Comparison of ENCODE assay signal across 8 cellular contexts in the genomic region with DNA sequence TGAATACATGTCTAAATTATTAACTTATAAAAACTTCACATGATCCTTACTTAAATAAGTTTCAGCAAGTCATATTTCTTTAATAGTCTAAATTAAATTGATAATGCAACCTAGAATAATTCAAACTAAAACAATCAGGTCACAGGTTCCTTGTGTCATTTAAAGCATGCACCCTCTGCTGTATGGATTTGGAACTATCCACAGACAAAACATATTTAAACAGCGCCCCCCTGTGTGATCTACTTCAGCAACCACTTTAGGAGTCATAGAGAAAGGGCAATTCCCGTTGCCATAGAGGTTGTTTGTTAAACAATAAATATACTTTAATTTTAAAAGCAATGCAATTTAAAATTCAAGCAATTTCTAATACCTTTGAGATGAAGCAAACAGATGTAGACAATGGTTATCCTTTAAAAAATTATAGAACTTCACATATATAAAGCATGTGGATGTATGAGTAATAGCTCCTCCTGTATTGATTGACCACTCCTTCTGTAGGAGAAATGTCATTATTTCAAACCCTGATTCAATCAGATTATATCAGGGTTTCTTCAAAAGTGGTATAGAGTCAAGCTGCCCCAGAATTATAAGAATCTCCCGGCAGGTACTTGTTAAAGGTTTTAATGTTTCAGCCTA. TPM values are rescaled to one million over a fixed set of nuclear protein-coding genes. Genes with fewer than 3 reads are reported as not detected.
DNase-seq lines count a peak whose midpoint lies in the region; ATAC-seq and TF ChIP-seq lines count a peak whose summit lies in the region.

No MANE protein-coding gene starts in this region.

- H3K27me3 ChIP-seq in GM23338 (ENCODE audit: insufficient read depth) = no peaks in the 10 kb centered on the region
- peaks cover 35% of the 10 kb centered on the region for H3K27me3 ChIP-seq in PC-3 (ENCODE audit: low read length)
- no peaks in the 10 kb centered on the region for H3K27me3 ChIP-seq in endocrine pancreas (ENCODE audit: control insufficient read depth, insufficient read depth, low read length)

- ATAC-seq in GM23338 (peak; percentile 82), PC-3 (peak; percentile 86), mucosa of descending colon (peak; percentile 86)

- H3K9me2 ChIP-seq in GM23338 (ENCODE audit: insufficient read depth) (no peaks in the 10 kb centered on the region), PC-3 (replicated peaks; ENCODE audit: low read length) (no peaks in the 10 kb centered on the region)

- TF ChIP-seq EP300 in Ishikawa (IDR thresholded peaks at IDR 0.05; ENCODE audit: borderline replicate concordance) = no peak

- H3F3A ChIP-seq in GM23338 (replicated peaks; ENCODE audit: low read depth) (no peaks in the 10 kb centered on the region), PC-3 (ENCODE audit: low read length, unreplicated experiment) (no peaks in the 10 kb centered on the region)

- H3K4me1 ChIP-seq in GM23338 (ENCODE audit: insufficient read depth) (no peaks in the 10 kb centered on the region), PC-3 (ENCODE audit: insufficient read depth, low read length) (no peaks in the 10 kb centered on the region), endocrine pancreas (ENCODE audit: control insufficient read depth, insufficient read depth, low read length) (no peaks in the 10 kb centered on the region), mucosa of descending colon (ENCODE audit: low read depth) (no peaks in the 10 kb centered on the region)

- no peaks in the 10 kb centered on the region for H3K9me3 Mint-ChIP-seq in GM23338
- no peaks in the 10 kb centered on the region for H3K9me3 Mint-ChIP-seq in activated T-helper 2 cell treated with anti-CD3 and anti-CD28 coated beads, Interferon-gamma antibody, Interleukin-2, Interleukin-4, amounts not matched to agents 10 μg/mL and 5 μg/mL and 100 μg/mL, durations not matched to agents 14 hours and 24 hours and 36 hours

- DNase-seq in GM23338 (ENCODE audit: low spot score) (peak; percentile 91), PC-3 (peak; percentile 78), mucosa of descending colon (peak in 1 of 3 donors; percentile 81), NCI-H187 treated with DMSO at 0.1 percent for 48 hours (lab: John Stamatoyannopoulos, UW) (no peak)
- DNase-seq in activated T-helper 2 cell treated with anti-CD3 and anti-CD28 coated beads, Interferon-gamma antibody, Interleukin-2, Interleukin-4, amounts not matched to agents 10 μg/mL and 5 μg/mL and 100 μg/mL, durations not matched to agents 14 hours and 24 hours and 36 hours (ENCODE audit: low spot score) = no peak

- no peak overlapping the region for H3K27ac ChIP-seq in GM23338 (ENCODE audit: low read depth)
- H3K27ac ChIP-seq in PC-3 (ENCODE audit: low read length) = no peak overlapping the region

- H3K36me3 ChIP-seq in GM23338 (ENCODE audit: insufficient read depth) (no peaks in the 10 kb centered on the region), PC-3 (ENCODE audit: low read depth, low read length) (peaks cover 2% of the 10 kb centered on the region; the same call in 1 of the 2 replicates), endocrine pancreas (ENCODE audit: control insufficient read depth, insufficient read depth, low read length) (no peaks in the 10 kb centered on the region), mucosa of descending colon (ENCODE audit: low read depth) (no peaks in the 10 kb centered on the region)

- no peaks in the 10 kb centered on the region for H3K27me3 Mint-ChIP-seq in GM23338 (ENCODE audit: insufficient read depth, low read depth, poor library complexity)
- H3K27me3 Mint-ChIP-seq in activated T-helper 2 cell treated with anti-CD3 and anti-CD28 coated beads, Interferon-gamma antibody, Interleukin-2, Interleukin-4, amounts not matched to agents 10 μg/mL and 5 μg/mL and 100 μg/mL, durations not matched to agents 14 hours and 24 hours and 36 hours (ENCODE audit: low read depth) = no peaks in the 10 kb centered on the region

- CTCF ChIA-PET in PC-3 (lab: Charles Lee) = interaction anchor here (0.7 to 1.9 kb wide), 2 partner anchors 38 to 40 kb away, joined by 3 to 6 read pairs; no protein-coding TSS in a partner anchor

- intact Hi-C loops in PC-3 (cut with micrococcal nuclease) (loop anchor here (2.0 kb wide), 1 partner anchor 39 kb away; no protein-coding TSS in a partner anchor), mucosa of descending colon (cut with DNase I, micrococcal nuclease) (no loop called here)
- intact Hi-C loops in activated T-helper 2 cell treated with anti-CD3 and anti-CD28 coated beads, Interferon-gamma antibody, Interleukin-2, Interleukin-4, amounts not matched to agents 10 μg/mL and 5 μg/mL and 100 μg/mL, durations not matched to agents 14 hours and 24 hours and 36 hours (cut with micrococcal nuclease) = no loop called here

- H3K27ac Mint-ChIP-seq in GM23338 = no peak overlapping the region
- H3K27ac Mint-ChIP-seq in activated T-helper 2 cell treated with anti-CD3 and anti-CD28 coated beads, Interferon-gamma antibody, Interleukin-2, Interleukin-4, amounts not matched to agents 10 μg/mL and 5 μg/mL and 100 μg/mL, durations not matched to agents 14 hours and 24 hours and 36 hours = no peak overlapping the region

- H3K4me1 Mint-ChIP-seq in GM23338 = peaks cover 3% of the 10 kb centered on the region; the same call in 1 of the 3 replicates
- no peaks in the 10 kb centered on the region for H3K4me1 Mint-ChIP-seq in activated T-helper 2 cell treated with anti-CD3 and anti-CD28 coated beads, Interferon-gamma antibody, Interleukin-2, Interleukin-4, amounts not matched to agents 10 μg/mL and 5 μg/mL and 100 μg/mL, durations not matched to agents 14 hours and 24 hours and 36 hours (ENCODE audit: low read depth)

- H3K4me2 ChIP-seq in GM23338 (no peak overlapping the region), PC-3 (ENCODE audit: low read length) (no peak overlapping the region)

- no peaks in the 10 kb centered on the region for H3K36me3 Mint-ChIP-seq in GM23338 (ENCODE audit: low read depth)
- H3K36me3 Mint-ChIP-seq in activated T-helper 2 cell treated with anti-CD3 and anti-CD28 coated beads, Interferon-gamma antibody, Interleukin-2, Interleukin-4, amounts not matched to agents 10 μg/mL and 5 μg/mL and 100 μg/mL, durations not matched to agents 14 hours and 24 hours and 36 hours (ENCODE audit: low read depth) = no peaks in the 10 kb centered on the region

- H3K9ac ChIP-seq in PC-3 (ENCODE audit: low read length) (no peak overlapping the region), endocrine pancreas (ENCODE audit: control insufficient read depth, insufficient read depth, low read length) (no peak overlapping the region)

- H3K9me3 ChIP-seq in PC-3 (ENCODE audit: low read length) (no peaks in the 10 kb centered on the region), endocrine pancreas (ENCODE audit: control insufficient read depth, low read length) (no peaks in the 10 kb centered on the region), mucosa of descending colon (no peaks in the 10 kb centered on the region)

- peak; percentile 63 for TF ChIP-seq RAD21 in Ishikawa (IDR thresholded peaks at IDR 0.05; ENCODE audit: low read depth)

- TF ChIP-seq CTCF in GM12872 (IDR thresholded peaks at IDR 0.05; ENCODE audit: insufficient read depth, low read depth, low read length) (peak; percentile 70), GM23338 (conservative IDR thresholded peaks at IDR 0.05; ENCODE audit: low read depth in 2 of 2) (peak; percentile 94 to 98), PC-3 (conservative IDR thresholded peaks at IDR 0.05; ENCODE audit: low read depth, low read length) (peak; percentile 99), mucosa of descending colon (IDR thresholded peaks at IDR 0.05) (peak; percentile 16)

- H4K20me1 ChIP-seq in GM23338 (replicated peaks; ENCODE audit: insufficient read depth) (no peaks in the 10 kb centered on the region), PC-3 (ENCODE audit: low read length) (no peaks in the 10 kb centered on the region)

- POLR2A ChIA-PET in PC-3 (lab: Charles Lee; ENCODE audit: unreplicated experiment) = no interaction called here

- H2AFZ ChIP-seq in GM23338 (no peak overlapping the region), PC-3 (ENCODE audit: low read length) (no peak overlapping the region)

- no peaks in the 10 kb centered on the region for H3K79me2 ChIP-seq in GM23338 (replicated peaks; ENCODE audit: insufficient read depth)
- H3K79me2 ChIP-seq in PC-3 (ENCODE audit: low read length) = no peaks in the 10 kb centered on the region

- no peak overlapping the region for H3K4me3 ChIP-seq in GM23338
- H3K4me3 ChIP-seq in PC-3 (ENCODE audit: low read length) = no peak overlapping the region
- H3K4me3 ChIP-seq in endocrine pancreas (ENCODE audit: control insufficient read depth, insufficient read depth, low read length) = peak overlapping the region; percentile 18
- H3K4me3 ChIP-seq in mucosa of descending colon = no peak overlapping the region

- no peak overlapping the region for H3K4me3 Mint-ChIP-seq in GM23338
- no peak overlapping the region for H3K4me3 Mint-ChIP-seq in activated T-helper 2 cell treated with anti-CD3 and anti-CD28 coated beads, Interferon-gamma antibody, Interleukin-2, Interleukin-4, amounts not matched to agents 10 μg/mL and 5 μg/mL and 100 μg/mL, durations not matched to agents 14 hours and 24 hours and 36 hours (ENCODE audit: low read depth)

- no TSS peak for BruUV-seq in PC-3 (replicated peaks; lab: Mats Ljungman, UMichigan)

TF ChIP-seq in Ishikawa, 13 proteins besides CTCF, POLR2A, EP300 and RAD21:
- TF ChIP-seq EGR1 (IDR thresholded peaks at IDR 0.05) (no peak), YY1 (IDR thresholded peaks at IDR 0.05; ENCODE audit: low read depth) (no peak), FOXM1 (IDR thresholded peaks at IDR 0.05; ENCODE audit: borderline replicate concordance, low read depth) (no peak), NFIC (IDR thresholded peaks at IDR 0.05) (no peak), CEBPB (IDR thresholded peaks at IDR 0.05) (no peak), TEAD4 (IDR thresholded peaks at IDR 0.05) (no peak)

RNA-seq across cellular contexts. Expression of a gene that starts 21.2 kb away (rescaled TPM):
- 11.3 and 16.0 TPM in 2 replicates for total RNA-seq in GM23338 (2014; rRNA removed; shearing (Covaris generic))
- 28.0 and 28.9 TPM in 2 replicates for polyA plus RNA-seq in GM23338 (2016; fragmentation: Nextera tagmentation; extraction: Ambion mirVana)
- total RNA-seq in PC-3 (2014; rRNA removed) = 0.63 and 0.84 TPM in 2 replicates
- total RNA-seq in mucosa of descending colon = 1 to 10 TPM in 2 of 3 donors, under 1 TPM in 1; 0.77 to 3.4 (median 1.5) TPM
- not detected in 2 replicates for total RNA-seq in activated T-helper 2 cell treated with anti-CD3 and anti-CD28 coated beads, Interferon-gamma antibody, Interleukin-2, Interleukin-4, amounts not matched to agents 10 μg/mL and 5 μg/mL and 100 μg/mL, durations not matched to agents 14 hours and 24 hours and 36 hours

Comparison
In these comparisons a context has a peak if more than half of its experiments do, and no peak if none do; other contexts are left out.
1. CTCF ChIP-seq: peak in every context shown above with its lines; median percentile 99 in PC-3; 96 in GM23338; 70 in GM12872; 16 in mucosa of descending colon.
2. DNase-seq: peak in GM23338 (single experiment) and PC-3 (single experiment); none in NCI-H187 treated with DMSO at 0.1 percent for 48 hours (single experiment) and activated T-helper 2 cell treated with anti-CD3 and anti-CD28 coated beads, Interferon-gamma antibody, Interleukin-2, Interleukin-4, amounts not matched to agents 10 μg/mL and 5 μg/mL and 100 μg/mL, durations not matched to agents 14 hours and 24 hours and 36 hours (single experiment).
3. Peak in every context shown above with its lines, with median percentiles within 50 percentile points of each other: ATAC-seq.